1 cellular context compared by ENCODE assay signal in the genomic region with DNA sequence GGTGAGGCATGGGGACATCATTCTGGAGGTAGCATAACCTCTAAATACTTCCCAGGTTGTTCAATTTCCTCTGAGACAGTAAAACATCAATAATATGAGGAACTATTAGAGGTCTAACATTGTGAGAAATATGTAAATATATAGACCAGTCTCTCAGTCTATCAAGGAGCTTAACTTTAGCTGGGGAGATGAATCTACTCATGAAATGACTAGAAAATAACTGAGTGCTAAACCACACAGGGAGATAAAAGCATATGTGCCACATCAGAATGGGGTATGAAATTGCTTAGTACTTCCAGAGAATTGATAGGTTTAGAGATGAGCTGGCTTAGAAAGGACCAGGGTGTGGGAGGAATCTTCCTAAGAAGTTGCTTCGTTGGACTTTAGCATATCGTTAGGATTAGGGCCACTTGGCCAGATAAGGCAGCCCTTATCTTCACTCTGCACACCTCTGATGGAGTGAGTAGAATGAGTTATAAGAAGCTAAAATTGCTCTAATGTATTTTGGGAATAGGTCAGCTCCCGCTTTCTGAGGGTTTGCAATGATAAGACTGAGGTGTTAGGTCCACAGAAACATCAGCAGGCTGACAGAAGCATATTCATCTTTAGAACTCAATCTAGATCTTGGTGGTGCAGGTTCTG.
TF ChIP-seq lines count a peak whose summit lies in the region.

No MANE protein-coding gene starts in this region.

TF ChIP-seq in K562, 482 proteins besides CTCF, POLR2A, EP300 and RAD21 (continued from another document and continues in another):
- TF ChIP-seq, protein P1, sequence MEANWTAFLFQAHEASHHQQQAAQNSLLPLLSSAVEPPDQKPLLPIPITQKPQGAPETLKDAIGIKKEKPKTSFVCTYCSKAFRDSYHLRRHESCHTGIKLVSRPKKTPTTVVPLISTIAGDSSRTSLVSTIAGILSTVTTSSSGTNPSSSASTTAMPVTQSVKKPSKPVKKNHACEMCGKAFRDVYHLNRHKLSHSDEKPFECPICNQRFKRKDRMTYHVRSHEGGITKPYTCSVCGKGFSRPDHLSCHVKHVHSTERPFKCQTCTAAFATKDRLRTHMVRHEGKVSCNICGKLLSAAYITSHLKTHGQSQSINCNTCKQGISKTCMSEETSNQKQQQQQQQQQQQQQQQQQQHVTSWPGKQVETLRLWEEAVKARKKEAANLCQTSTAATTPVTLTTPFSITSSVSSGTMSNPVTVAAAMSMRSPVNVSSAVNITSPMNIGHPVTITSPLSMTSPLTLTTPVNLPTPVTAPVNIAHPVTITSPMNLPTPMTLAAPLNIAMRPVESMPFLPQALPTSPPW (CRISPR knock-in tag; IDR thresholded peaks at IDR 0.05), result no peak
- peak; percentile 87 for TF ChIP-seq MEF2D (tag; conservative IDR thresholded peaks at IDR 0.05; ENCODE audit: low read depth)
- TF ChIP-seq SP2 (IDR thresholded peaks at IDR 0.05; ENCODE audit: extremely low read depth, low read depth, low read length, poor library complexity, severe bottlenecking), result no peak
- TF ChIP-seq, protein P2, sequence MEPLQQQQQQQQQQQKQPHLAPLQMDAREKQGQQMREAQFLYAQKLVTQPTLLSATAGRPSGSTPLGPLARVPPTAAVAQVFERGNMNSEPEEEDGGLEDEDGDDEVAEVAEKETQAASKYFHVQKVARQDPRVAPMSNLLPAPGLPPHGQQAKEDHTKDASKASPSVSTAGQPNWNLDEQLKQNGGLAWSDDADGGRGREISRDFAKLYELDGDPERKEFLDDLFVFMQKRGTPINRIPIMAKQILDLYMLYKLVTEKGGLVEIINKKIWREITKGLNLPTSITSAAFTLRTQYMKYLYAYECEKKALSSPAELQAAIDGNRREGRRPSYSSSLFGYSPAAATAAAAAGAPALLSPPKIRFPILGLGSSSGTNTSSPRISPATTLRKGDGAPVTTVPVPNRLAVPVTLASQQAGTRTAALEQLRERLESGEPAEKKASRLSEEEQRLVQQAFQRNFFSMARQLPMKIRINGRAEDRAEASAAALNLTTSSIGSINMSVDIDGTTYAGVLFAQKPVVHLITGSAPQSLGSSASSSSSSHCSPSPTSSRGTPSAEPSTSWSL (CRISPR knock-in tag; IDR thresholded peaks at IDR 0.05; ENCODE audit: borderline replicate concordance), result no peak
- TF ChIP-seq CHD2 (IDR thresholded peaks at IDR 0.05; ENCODE audit: low read depth, low read length), result no peak
- no peak for TF ChIP-seq FOXA1 (IDR thresholded peaks at IDR 0.05; ENCODE audit: borderline replicate concordance)
- no peak for TF ChIP-seq PHF21A (IDR thresholded peaks at IDR 0.05; ENCODE audit: borderline replicate concordance, low read depth)
- TF ChIP-seq MIER1 (IDR thresholded peaks at IDR 0.05; ENCODE audit: low read depth), result no peak
- TF ChIP-seq KLF16 (IDR thresholded peaks at IDR 0.05), result peak; percentile 91
- TF ChIP-seq ZEB2 (IDR thresholded peaks at IDR 0.05), result peak; percentile 96
- TF ChIP-seq CREBBP (IDR thresholded peaks at IDR 0.05; ENCODE audit: low read depth, low read length), result no peak
- no peak for TF ChIP-seq ZKSCAN3 (CRISPR knock-in tag; IDR thresholded peaks at IDR 0.05)
- TF ChIP-seq SOX6 (IDR thresholded peaks at IDR 0.05), result peak; percentile 94
- TF ChIP-seq CTBP1 (IDR thresholded peaks at IDR 0.05; ENCODE audit: borderline replicate concordance), result peak; percentile 97
- TF ChIP-seq, protein P3, sequence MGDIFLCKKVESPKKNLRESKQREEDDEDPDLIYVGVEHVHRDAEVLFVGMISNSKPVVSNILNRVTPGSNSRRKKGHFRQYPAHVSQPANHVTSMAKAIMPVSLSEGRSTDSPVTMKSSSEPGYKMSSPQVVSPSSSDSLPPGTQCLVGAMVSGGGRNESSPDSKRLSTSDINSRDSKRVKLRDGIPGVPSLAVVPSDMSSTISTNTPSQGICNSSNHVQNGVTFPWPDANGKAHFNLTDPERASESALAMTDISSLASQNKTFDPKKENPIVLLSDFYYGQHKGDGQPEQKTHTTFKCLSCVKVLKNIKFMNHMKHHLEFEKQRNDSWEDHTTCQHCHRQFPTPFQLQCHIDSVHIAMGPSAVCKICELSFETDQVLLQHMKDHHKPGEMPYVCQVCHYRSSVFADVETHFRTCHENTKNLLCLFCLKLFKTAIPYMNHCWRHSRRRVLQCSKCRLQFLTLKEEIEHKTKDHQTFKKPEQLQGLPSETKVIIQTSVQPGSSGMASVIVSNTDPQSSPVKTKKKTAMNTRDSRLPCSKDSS (IDR thresholded peaks at IDR 0.05; ENCODE audit: low read depth, partially characterized antibody), result no peak
- TF ChIP-seq ZNF668 (CRISPR knock-in tag; IDR thresholded peaks at IDR 0.05), result no peak
- TF ChIP-seq ZNF124 (CRISPR knock-in tag; IDR thresholded peaks at IDR 0.05), result no peak
- TF ChIP-seq, protein P4, sequence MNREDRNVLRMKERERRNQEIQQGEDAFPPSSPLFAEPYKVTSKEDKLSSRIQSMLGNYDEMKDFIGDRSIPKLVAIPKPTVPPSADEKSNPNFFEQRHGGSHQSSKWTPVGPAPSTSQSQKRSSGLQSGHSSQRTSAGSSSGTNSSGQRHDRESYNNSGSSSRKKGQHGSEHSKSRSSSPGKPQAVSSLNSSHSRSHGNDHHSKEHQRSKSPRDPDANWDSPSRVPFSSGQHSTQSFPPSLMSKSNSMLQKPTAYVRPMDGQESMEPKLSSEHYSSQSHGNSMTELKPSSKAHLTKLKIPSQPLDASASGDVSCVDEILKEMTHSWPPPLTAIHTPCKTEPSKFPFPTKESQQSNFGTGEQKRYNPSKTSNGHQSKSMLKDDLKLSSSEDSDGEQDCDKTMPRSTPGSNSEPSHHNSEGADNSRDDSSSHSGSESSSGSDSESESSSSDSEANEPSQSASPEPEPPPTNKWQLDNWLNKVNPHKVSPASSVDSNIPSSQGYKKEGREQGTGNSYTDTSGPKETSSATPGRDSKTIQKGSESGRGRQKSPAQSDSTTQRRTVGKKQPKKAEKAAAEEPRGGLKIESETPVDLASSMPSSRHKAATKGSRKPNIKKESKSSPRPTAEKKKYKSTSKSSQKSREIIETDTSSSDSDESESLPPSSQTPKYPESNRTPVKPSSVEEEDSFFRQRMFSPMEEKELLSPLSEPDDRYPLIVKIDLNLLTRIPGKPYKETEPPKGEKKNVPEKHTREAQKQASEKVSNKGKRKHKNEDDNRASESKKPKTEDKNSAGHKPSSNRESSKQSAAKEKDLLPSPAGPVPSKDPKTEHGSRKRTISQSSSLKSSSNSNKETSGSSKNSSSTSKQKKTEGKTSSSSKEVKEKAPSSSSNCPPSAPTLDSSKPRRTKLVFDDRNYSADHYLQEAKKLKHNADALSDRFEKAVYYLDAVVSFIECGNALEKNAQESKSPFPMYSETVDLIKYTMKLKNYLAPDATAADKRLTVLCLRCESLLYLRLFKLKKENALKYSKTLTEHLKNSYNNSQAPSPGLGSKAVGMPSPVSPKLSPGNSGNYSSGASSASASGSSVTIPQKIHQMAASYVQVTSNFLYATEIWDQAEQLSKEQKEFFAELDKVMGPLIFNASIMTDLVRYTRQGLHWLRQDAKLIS (CRISPR knock-in tag; IDR thresholded peaks at IDR 0.05), result no peak
- TF ChIP-seq TAL1 (IDR thresholded peaks at IDR 0.05), result peak; percentile 92
- TF ChIP-seq MTA2 (IDR thresholded peaks at IDR 0.05; ENCODE audit: low read depth), result peak; percentile 89
- TF ChIP-seq, protein P5, sequence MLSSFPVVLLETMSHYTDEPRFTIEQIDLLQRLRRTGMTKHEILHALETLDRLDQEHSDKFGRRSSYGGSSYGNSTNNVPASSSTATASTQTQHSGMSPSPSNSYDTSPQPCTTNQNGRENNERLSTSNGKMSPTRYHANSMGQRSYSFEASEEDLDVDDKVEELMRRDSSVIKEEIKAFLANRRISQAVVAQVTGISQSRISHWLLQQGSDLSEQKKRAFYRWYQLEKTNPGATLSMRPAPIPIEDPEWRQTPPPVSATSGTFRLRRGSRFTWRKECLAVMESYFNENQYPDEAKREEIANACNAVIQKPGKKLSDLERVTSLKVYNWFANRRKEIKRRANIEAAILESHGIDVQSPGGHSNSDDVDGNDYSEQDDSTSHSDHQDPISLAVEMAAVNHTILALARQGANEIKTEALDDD (IDR thresholded peaks at IDR 0.05), result peak; percentile 69
- TF ChIP-seq, protein P6, sequence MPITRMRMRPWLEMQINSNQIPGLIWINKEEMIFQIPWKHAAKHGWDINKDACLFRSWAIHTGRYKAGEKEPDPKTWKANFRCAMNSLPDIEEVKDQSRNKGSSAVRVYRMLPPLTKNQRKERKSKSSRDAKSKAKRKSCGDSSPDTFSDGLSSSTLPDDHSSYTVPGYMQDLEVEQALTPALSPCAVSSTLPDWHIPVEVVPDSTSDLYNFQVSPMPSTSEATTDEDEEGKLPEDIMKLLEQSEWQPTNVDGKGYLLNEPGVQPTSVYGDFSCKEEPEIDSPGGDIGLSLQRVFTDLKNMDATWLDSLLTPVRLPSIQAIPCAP (CRISPR knock-in tag; IDR thresholded peaks at IDR 0.05; ENCODE audit: borderline replicate concordance), result no peak
- TF ChIP-seq MTA1 (IDR thresholded peaks at IDR 0.05; ENCODE audit: borderline replicate concordance), result peak; percentile 82; the same call in 1 of the 2 replicates
- TF ChIP-seq EP400 (IDR thresholded peaks at IDR 0.05), result peak; percentile 21; the same call in 1 of the 2 replicates
- TF ChIP-seq ZFX (CRISPR knock-in tag; IDR thresholded peaks at IDR 0.05), result no peak
- no peak for TF ChIP-seq ZNF551 (CRISPR knock-in tag; IDR thresholded peaks at IDR 0.05)
- no peak for TF ChIP-seq GABPB1 (CRISPR knock-in tag; IDR thresholded peaks at IDR 0.05)
- no peak for TF ChIP-seq DDX20 (tag; IDR thresholded peaks at IDR 0.05; ENCODE audit: low read depth)
- no peak for TF ChIP-seq CHD4 (IDR thresholded peaks at IDR 0.05; ENCODE audit: insufficient read depth, insufficient replicate concordance, low read depth, low read length, poor library complexity, severe bottlenecking)
- TF ChIP-seq, protein P7, sequence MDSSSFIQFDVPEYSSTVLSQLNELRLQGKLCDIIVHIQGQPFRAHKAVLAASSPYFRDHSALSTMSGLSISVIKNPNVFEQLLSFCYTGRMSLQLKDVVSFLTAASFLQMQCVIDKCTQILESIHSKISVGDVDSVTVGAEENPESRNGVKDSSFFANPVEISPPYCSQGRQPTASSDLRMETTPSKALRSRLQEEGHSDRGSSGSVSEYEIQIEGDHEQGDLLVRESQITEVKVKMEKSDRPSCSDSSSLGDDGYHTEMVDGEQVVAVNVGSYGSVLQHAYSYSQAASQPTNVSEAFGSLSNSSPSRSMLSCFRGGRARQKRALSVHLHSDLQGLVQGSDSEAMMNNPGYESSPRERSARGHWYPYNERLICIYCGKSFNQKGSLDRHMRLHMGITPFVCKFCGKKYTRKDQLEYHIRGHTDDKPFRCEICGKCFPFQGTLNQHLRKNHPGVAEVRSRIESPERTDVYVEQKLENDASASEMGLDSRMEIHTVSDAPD (CRISPR knock-in tag; IDR thresholded peaks at IDR 0.05), result no peak
- TF ChIP-seq SIRT6 (IDR thresholded peaks at IDR 0.05; ENCODE audit: low read depth, low read length), result no peak
- no peak for TF ChIP-seq SRSF3 (IDR thresholded peaks at IDR 0.05; ENCODE audit: insufficient read depth, low read length)
- peak; percentile 64 for TF ChIP-seq NFIC (IDR thresholded peaks at IDR 0.05)
- peak; percentile 97 for TF ChIP-seq ARID1B (IDR thresholded peaks at IDR 0.05)
- TF ChIP-seq ZNF79 (CRISPR knock-in tag; IDR thresholded peaks at IDR 0.05; ENCODE audit: low read depth), result no peak
- TF ChIP-seq, protein P8, sequence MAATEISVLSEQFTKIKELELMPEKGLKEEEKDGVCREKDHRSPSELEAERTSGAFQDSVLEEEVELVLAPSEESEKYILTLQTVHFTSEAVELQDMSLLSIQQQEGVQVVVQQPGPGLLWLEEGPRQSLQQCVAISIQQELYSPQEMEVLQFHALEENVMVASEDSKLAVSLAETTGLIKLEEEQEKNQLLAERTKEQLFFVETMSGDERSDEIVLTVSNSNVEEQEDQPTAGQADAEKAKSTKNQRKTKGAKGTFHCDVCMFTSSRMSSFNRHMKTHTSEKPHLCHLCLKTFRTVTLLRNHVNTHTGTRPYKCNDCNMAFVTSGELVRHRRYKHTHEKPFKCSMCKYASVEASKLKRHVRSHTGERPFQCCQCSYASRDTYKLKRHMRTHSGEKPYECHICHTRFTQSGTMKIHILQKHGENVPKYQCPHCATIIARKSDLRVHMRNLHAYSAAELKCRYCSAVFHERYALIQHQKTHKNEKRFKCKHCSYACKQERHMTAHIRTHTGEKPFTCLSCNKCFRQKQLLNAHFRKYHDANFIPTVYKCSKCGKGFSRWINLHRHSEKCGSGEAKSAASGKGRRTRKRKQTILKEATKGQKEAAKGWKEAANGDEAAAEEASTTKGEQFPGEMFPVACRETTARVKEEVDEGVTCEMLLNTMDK (IDR thresholded peaks at IDR 0.05; ENCODE audit: borderline replicate concordance, insufficient read depth, low read depth, low read length, poor library complexity, severe bottlenecking), result no peak
- TF ChIP-seq, protein P9, sequence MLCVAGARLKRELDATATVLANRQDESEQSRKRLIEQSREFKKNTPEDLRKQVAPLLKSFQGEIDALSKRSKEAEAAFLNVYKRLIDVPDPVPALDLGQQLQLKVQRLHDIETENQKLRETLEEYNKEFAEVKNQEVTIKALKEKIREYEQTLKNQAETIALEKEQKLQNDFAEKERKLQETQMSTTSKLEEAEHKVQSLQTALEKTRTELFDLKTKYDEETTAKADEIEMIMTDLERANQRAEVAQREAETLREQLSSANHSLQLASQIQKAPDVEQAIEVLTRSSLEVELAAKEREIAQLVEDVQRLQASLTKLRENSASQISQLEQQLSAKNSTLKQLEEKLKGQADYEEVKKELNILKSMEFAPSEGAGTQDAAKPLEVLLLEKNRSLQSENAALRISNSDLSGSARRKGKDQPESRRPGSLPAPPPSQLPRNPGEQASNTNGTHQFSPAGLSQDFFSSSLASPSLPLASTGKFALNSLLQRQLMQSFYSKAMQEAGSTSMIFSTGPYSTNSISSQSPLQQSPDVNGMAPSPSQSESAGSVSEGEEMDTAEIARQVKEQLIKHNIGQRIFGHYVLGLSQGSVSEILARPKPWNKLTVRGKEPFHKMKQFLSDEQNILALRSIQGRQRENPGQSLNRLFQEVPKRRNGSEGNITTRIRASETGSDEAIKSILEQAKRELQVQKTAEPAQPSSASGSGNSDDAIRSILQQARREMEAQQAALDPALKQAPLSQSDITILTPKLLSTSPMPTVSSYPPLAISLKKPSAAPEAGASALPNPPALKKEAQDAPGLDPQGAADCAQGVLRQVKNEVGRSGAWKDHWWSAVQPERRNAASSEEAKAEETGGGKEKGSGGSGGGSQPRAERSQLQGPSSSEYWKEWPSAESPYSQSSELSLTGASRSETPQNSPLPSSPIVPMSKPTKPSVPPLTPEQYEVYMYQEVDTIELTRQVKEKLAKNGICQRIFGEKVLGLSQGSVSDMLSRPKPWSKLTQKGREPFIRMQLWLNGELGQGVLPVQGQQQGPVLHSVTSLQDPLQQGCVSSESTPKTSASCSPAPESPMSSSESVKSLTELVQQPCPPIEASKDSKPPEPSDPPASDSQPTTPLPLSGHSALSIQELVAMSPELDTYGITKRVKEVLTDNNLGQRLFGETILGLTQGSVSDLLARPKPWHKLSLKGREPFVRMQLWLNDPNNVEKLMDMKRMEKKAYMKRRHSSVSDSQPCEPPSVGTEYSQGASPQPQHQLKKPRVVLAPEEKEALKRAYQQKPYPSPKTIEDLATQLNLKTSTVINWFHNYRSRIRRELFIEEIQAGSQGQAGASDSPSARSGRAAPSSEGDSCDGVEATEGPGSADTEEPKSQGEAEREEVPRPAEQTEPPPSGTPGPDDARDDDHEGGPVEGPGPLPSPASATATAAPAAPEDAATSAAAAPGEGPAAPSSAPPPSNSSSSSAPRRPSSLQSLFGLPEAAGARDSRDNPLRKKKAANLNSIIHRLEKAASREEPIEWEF (CRISPR knock-in tag; IDR thresholded peaks at IDR 0.05), result no peak
- peak; percentile 61; the same call in 1 of the 2 replicates for TF ChIP-seq JUND (IDR thresholded peaks at IDR 0.05; ENCODE audit: borderline replicate concordance, low read depth, low read length)
- no peak for TF ChIP-seq JUND (tag; IDR thresholded peaks at IDR 0.05; ENCODE audit: borderline replicate concordance, low read depth, low read length)
- peak; percentile 69 for TF ChIP-seq FOSL1 (tag; conservative IDR thresholded peaks at IDR 0.05)
- no peak for TF ChIP-seq GTF2E2 (tag; IDR thresholded peaks at IDR 0.05)
- no peak for TF ChIP-seq TAF9B (IDR thresholded peaks at IDR 0.05; ENCODE audit: partially characterized antibody)
